Comparison of ENCODE assay signal across 7 cellular contexts in genomic region chr14:45201908-45202307, GRCh38. TPM values are rescaled to one million over a fixed set of nuclear protein-coding genes. Genes with fewer than 3 reads are reported as not detected.
DNase-seq lines count a peak whose midpoint lies in the region; ATAC-seq and TF ChIP-seq lines count a peak whose summit lies in the region.

No MANE protein-coding gene starts in this region.

- H3K4me1 Mint-ChIP-seq in activated naive CD4-positive, alpha-beta T cell treated with anti-CD3 and anti-CD28 coated beads, Interleukin-2, amount 10 ng/mL, durations not matched to agents 7 days and 5 days = no peaks in the 10 kb centered on the region

- H3K27me3 Mint-ChIP-seq in activated naive CD4-positive, alpha-beta T cell treated with anti-CD3 and anti-CD28 coated beads, Interleukin-2, amount 10 ng/mL, durations not matched to agents 7 days and 5 days = no peaks in the 10 kb centered on the region

- peak; percentile 22 for TF ChIP-seq CTCF in GM12864 (IDR thresholded peaks at IDR 0.05; ENCODE audit: low read depth, low read length, missing control alignments)

- peak; percentile 57 for ATAC-seq in GM21515 (IDR thresholded peaks at IDR 0.05; ENCODE audit: unreplicated experiment)

- H3K4me3 Mint-ChIP-seq in activated naive CD4-positive, alpha-beta T cell treated with anti-CD3 and anti-CD28 coated beads, Interleukin-2, amount 10 ng/mL, durations not matched to agents 7 days and 5 days = no peak overlapping the region

- H3K9me3 Mint-ChIP-seq in activated naive CD4-positive, alpha-beta T cell treated with anti-CD3 and anti-CD28 coated beads, Interleukin-2, amount 10 ng/mL, durations not matched to agents 7 days and 5 days = no peaks in the 10 kb centered on the region

- DNase-seq in GM12864 (ENCODE audit: low read depth) = no peak
- DNase-seq in HuH-7.5 (ENCODE audit: low spot score) = peak; percentile 7
- peak; percentile 30 for DNase-seq in activated naive CD4-positive, alpha-beta T cell treated with anti-CD3 and anti-CD28 coated beads, Interleukin-2, amount 10 ng/mL, durations not matched to agents 7 days and 5 days
- DNase-seq in myocyte (ENCODE audit: low read depth) = peak; percentile 76
- DNase-seq in SW480 (ENCODE audit: low spot score) = no peak
- no peak for DNase-seq in GF-D8 (lab: John Stamatoyannopoulos, UW)

- no peak overlapping the region for H3K27ac Mint-ChIP-seq in activated naive CD4-positive, alpha-beta T cell treated with anti-CD3 and anti-CD28 coated beads, Interleukin-2, amount 10 ng/mL, durations not matched to agents 7 days and 5 days

- no peak overlapping the region for H3K4me3 ChIP-seq in GM12864 (ENCODE audit: low read depth, low read length)

- peaks cover 37% of the 10 kb centered on the region for H3K36me3 Mint-ChIP-seq in activated naive CD4-positive, alpha-beta T cell treated with anti-CD3 and anti-CD28 coated beads, Interleukin-2, amount 10 ng/mL, durations not matched to agents 7 days and 5 days

- CTCF ChIA-PET in activated naive CD4-positive, alpha-beta T cell treated with anti-CD3 and anti-CD28 coated beads, Interleukin-2, amount 10 ng/mL, durations not matched to agents 7 days and 5 days (lab: Charles Lee) = interaction anchor here (1.3 to 1.4 kb wide), 2 partner anchors 68 to 288 kb away, joined by 3 to 4 read pairs; partner anchors contain the start of gene FKBP3

RNA-seq across cellular contexts. Expression of gene MIS18BP1, which starts 51.1 kb away (rescaled TPM):
- 10.1 and 13.5 TPM in 2 replicates for total RNA-seq in myocyte
- 1.9 TPM for polyA plus RNA-seq in myocyte (2012)

Comparison
In these comparisons a context has a peak if more than half of its experiments do, and no peak if none do; other contexts are left out.
1. DNase-seq: peak in HuH-7.5 (single experiment), activated naive CD4-positive, alpha-beta T cell treated with anti-CD3 and anti-CD28 coated beads, Interleukin-2, amount 10 ng/mL, durations not matched to agents 7 days and 5 days (single experiment) and myocyte (single experiment); none in GM12864 (single experiment), SW480 (single experiment) and GF-D8 (single experiment).